Comparison of ENCODE assay signal across 23 cellular contexts in genomic region chr17:7497636-7498035, GRCh38. TPM values are rescaled to one million over a fixed set of nuclear protein-coding genes. Genes with fewer than 3 reads are reported as not detected.
DNase-seq lines count a peak whose midpoint lies in the region; ATAC-seq and TF ChIP-seq lines count a peak whose summit lies in the region.
"Had no signal": no experiment of that assay in that cellular context is flagged by ENCODE, and none has a peak within 500 bp of the region (broad histone marks: within the 10 kb centered on the region; RNA-seq: fewer than 3 reads in every experiment).

No MANE protein-coding gene starts in this region.

- H3K27me3 ChIP-seq in heart right ventricle (no peaks in the 10 kb centered on the region), right atrium auricular region (no peaks in the 10 kb centered on the region)
- H3K27me3 ChIP-seq: BLaER1 had no signal

- H3K36me3 Mint-ChIP-seq in T-helper 17 cell (ENCODE audit: low read depth) = peaks cover 19% of the 10 kb centered on the region

- H3K4me1 ChIP-seq in heart right ventricle = peaks cover 0 to 58% (median 30%) of the 10 kb centered on the region in 9 donors
- peaks cover 0 to 25% of the 10 kb centered on the region in 2 donors for H3K4me1 ChIP-seq in right atrium auricular region
- H3K4me1 ChIP-seq: BLaER1, HAP-1 had no signal

- DNase-seq in heart right ventricle (no peak), right atrium auricular region (ENCODE audit: low spot score) (no peak), T-helper 17 cell (no peak), posterior vena cava (ENCODE audit: low spot score) (peak; percentile 30), cerebellum (ENCODE audit: low spot score) (no peak)
- DNase-seq: CD4-positive, CD25-positive, alpha-beta regulatory T cell; GOT3; HFFc6; NCI-H1048; NCI-H1417; NCI-H1694; NCI-H2029 treated with DMSO at 0.1 percent for 48 hours; NCI-H446 treated with DMSO at 0.1 percent for 48 hours; NCI-H526; PC-9; SHP77 had no signal

- H3K27ac Mint-ChIP-seq in T-helper 17 cell = peak overlapping the region; percentile 75
- H3K27ac Mint-ChIP-seq: CD4-positive, CD25-positive, alpha-beta regulatory T cell; HFFc6 had no signal

- intact Hi-C loops in heart right ventricle (cut with DNase I) = no loop called here
- intact Hi-C loops in posterior vena cava (cut with DNase I) = loop anchor here in 1 of 2 donors (5.0 kb wide), 1 partner anchor 970 kb away; no protein-coding TSS in a partner anchor

- H3K9me3 ChIP-seq in heart right ventricle = no peaks in the 10 kb centered on the region
- no peaks in the 10 kb centered on the region for H3K9me3 ChIP-seq in right atrium auricular region
- H3K9me3 ChIP-seq in T-helper 17 cell (ENCODE audit: control insufficient read depth, low read length, poor library complexity, severe bottlenecking) = no peaks in the 10 kb centered on the region
- H3K9me3 ChIP-seq: BLaER1, HAP-1 had no signal

- no peaks in the 10 kb centered on the region for H3K27me3 Mint-ChIP-seq in T-helper 17 cell
- H3K27me3 Mint-ChIP-seq: CD4-positive, CD25-positive, alpha-beta regulatory T cell; IgD-negative memory B cell had no signal

- 90% methylated on average over 14 of the region's 14 CpGs for WGBS in heart right ventricle, 2 donors

- H3K4me1 Mint-ChIP-seq in T-helper 17 cell = peaks cover 26% of the 10 kb centered on the region

- peaks cover 7 to 86% (median 60%) of the 10 kb centered on the region in 9 donors for H3K36me3 ChIP-seq in heart right ventricle
- H3K36me3 ChIP-seq in right atrium auricular region = peaks cover 72% of the 10 kb centered on the region

- no peak for TF ChIP-seq CTCF in heart right ventricle (IDR thresholded peaks at IDR 0.05)
- no peak for TF ChIP-seq CTCF in right atrium auricular region (IDR thresholded peaks at IDR 0.05)

- H3K4me3 Mint-ChIP-seq in T-helper 17 cell = no peak overlapping the region
- H3K4me3 Mint-ChIP-seq: CD4-positive, CD25-positive, alpha-beta regulatory T cell; HFFc6; IgD-negative memory B cell had no signal

- H3K27ac ChIP-seq in heart right ventricle = peak overlapping the region in 8 of 10 donors; percentile 46 to 88 (median 80)
- no peak overlapping the region for H3K27ac ChIP-seq in right atrium auricular region
- H3K27ac ChIP-seq: BLaER1, PC-9 had no signal

- H3K4me3 ChIP-seq in heart right ventricle (no peak overlapping the region), right atrium auricular region (no peak overlapping the region)
- H3K4me3 ChIP-seq: BLaER1, HAP-1, PC-9 had no signal

- no peak for ATAC-seq in heart right ventricle
- ATAC-seq in T-helper 17 cell = no peak
- ATAC-seq in GM21723 (IDR thresholded peaks at IDR 0.05; ENCODE audit: unreplicated experiment) = no peak

RNA-seq across cellular contexts. Expression of gene POLR2A, which starts 13.5 kb away (rescaled TPM):
- total RNA-seq in heart right ventricle = 10 to 100 TPM; 40.5 to 61.7 (median 48.8) TPM
- polyA plus RNA-seq in heart right ventricle = 10 to 100 TPM in 1 of 2 donors, 1 to 10 TPM in 1; 8.4 to 24.7 TPM
- 10 to 100 TPM; 28.4 to 41.2 TPM for total RNA-seq in right atrium auricular region
- total RNA-seq in T-helper 17 cell = 100 to 1,000 TPM; 553 to 572 TPM
- total RNA-seq in posterior vena cava = 10 to 100 TPM; 65.5 to 70.0 TPM
- 79.8 TPM for total RNA-seq in cerebellum

RNA-seq across cellular contexts. Expression of gene SLC35G6, which starts 16.4 kb away (rescaled TPM):
- total RNA-seq in heart right ventricle (not detected), right atrium auricular region (not detected), T-helper 17 cell (not detected), posterior vena cava (not detected), cerebellum (not detected)
- not detected for polyA plus RNA-seq in heart right ventricle
- total RNA-seq: CD4-positive, CD25-positive, alpha-beta regulatory T cell; HFFc6; PC-9; RPMI7951; SK-MEL-5 had no signal
- polyA plus RNA-seq: AG04450; CD4-positive, CD25-positive, alpha-beta regulatory T cell; IgD-negative memory B cell had no signal

RNA-seq across cellular contexts. Expression of gene ZBTB4, which starts 18.2 kb away (rescaled TPM):
- 10 to 100 TPM; 58.9 to 80.1 (median 69.4) TPM for total RNA-seq in heart right ventricle
- 10 to 100 TPM; 17.8 to 34.2 TPM for polyA plus RNA-seq in heart right ventricle
- 10 to 100 TPM; 50.5 to 67.3 TPM for total RNA-seq in right atrium auricular region
- total RNA-seq in T-helper 17 cell = 10 to 100 TPM; 44.9 to 49.5 TPM
- total RNA-seq in posterior vena cava = 10 to 100 TPM; 67.3 to 67.9 TPM
- 17.1 TPM for total RNA-seq in cerebellum

RNA-seq across cellular contexts. Expression of gene TNFSF12, which starts 51.2 kb away (rescaled TPM):
- total RNA-seq in heart right ventricle = 10 to 100 TPM; 21.7 to 44.3 (median 26.9) TPM
- 10 to 100 TPM; 20.6 to 51.0 TPM for polyA plus RNA-seq in heart right ventricle
- 10 to 100 TPM; 39.6 to 50.2 TPM for total RNA-seq in right atrium auricular region
- total RNA-seq in T-helper 17 cell = 10 to 100 TPM; 41.7 to 49.2 TPM
- total RNA-seq in posterior vena cava = 10 to 100 TPM; 52.0 to 65.1 TPM
- total RNA-seq in cerebellum = 1.00 TPM

RNA-seq across cellular contexts. Expression of gene CHRNB1, which starts 52.8 kb away (rescaled TPM):
- 10 to 100 TPM in 6 of 10 donors, 1 to 10 TPM in 4; 5.4 to 13.1 (median 10.3) TPM for total RNA-seq in heart right ventricle
- polyA plus RNA-seq in heart right ventricle = 10 to 100 TPM; 10.2 to 25.4 TPM
- total RNA-seq in right atrium auricular region = 10 to 100 TPM; 15.8 to 19.0 TPM
- 1 to 10 TPM; 7.0 to 7.2 TPM for total RNA-seq in T-helper 17 cell
- 10 to 100 TPM in 1 of 2 donors, 1 to 10 TPM in 1; 7.8 to 10.5 TPM for total RNA-seq in posterior vena cava
- total RNA-seq in cerebellum = 12.5 TPM

Comparison
In these comparisons a context has a peak if more than half of its experiments do, and no peak if none do; other contexts are left out.
1. H3K27ac ChIP-seq: peak in heart right ventricle (8 of 10); none in right atrium auricular region (0 of 2).